Comparison of ENCODE assay signal across 16 cellular contexts in genomic region chr21:45871616-45872236, GRCh38.
DNase-seq lines count a peak whose midpoint lies in the region; ATAC-seq and TF ChIP-seq lines count a peak whose summit lies in the region.
"Had no signal": no experiment of that assay in that cellular context is flagged by ENCODE, and none has a peak within 500 bp of the region (broad histone marks: within the 10 kb centered on the region; RNA-seq: fewer than 3 reads in every experiment).

No MANE protein-coding gene starts in this region.

- no peak overlapping the region for H3K4me3 Mint-ChIP-seq in natural killer cell treated with Interleukin-12 subunit alpha and Interleukin-12 subunit beta and Interleukin-15 and Interleukin-18, amount 100 ng/mL, for 72 hours
- no peak overlapping the region for H3K4me3 Mint-ChIP-seq in natural killer cell
- H3K4me3 Mint-ChIP-seq: CD8-positive, alpha-beta T cell had no signal

- TF ChIP-seq CTCF in natural killer cell (IDR thresholded peaks at IDR 0.05): no peak
- TF ChIP-seq CTCF in lower lobe of right lung (IDR thresholded peaks at IDR 0.05): no peak
- TF ChIP-seq CTCF in smooth muscle cell (IDR thresholded peaks at IDR 0.05; ENCODE audit: borderline replicate concordance, insufficient read depth, poor library complexity, severe bottlenecking): no peak

- H3K4me1 ChIP-seq in lower lobe of right lung (no peaks in the 10 kb centered on the region), smooth muscle cell (ENCODE audit: low read depth) (peaks cover 32% of the 10 kb centered on the region)
- H3K4me1 ChIP-seq: A549, Peyer's patch had no signal

- peaks cover 0 to 2% of the 10 kb centered on the region in 2 donors for H3K4me1 Mint-ChIP-seq in natural killer cell treated with Interleukin-12 subunit alpha and Interleukin-12 subunit beta and Interleukin-15 and Interleukin-18, amount 100 ng/mL, for 72 hours (ENCODE audit: low read depth in 2 of 2)
- no peaks in the 10 kb centered on the region for H3K4me1 Mint-ChIP-seq in natural killer cell

- H3K36me3 Mint-ChIP-seq in natural killer cell treated with Interleukin-12 subunit alpha and Interleukin-12 subunit beta and Interleukin-15 and Interleukin-18, amount 100 ng/mL, for 72 hours: no peaks in the 10 kb centered on the region
- H3K36me3 Mint-ChIP-seq in natural killer cell: no peaks in the 10 kb centered on the region
- H3K36me3 Mint-ChIP-seq: CD8-positive, alpha-beta T cell had no signal

- DNase-seq in natural killer cell treated with Interleukin-12 subunit alpha and Interleukin-12 subunit beta and Interleukin-15 and Interleukin-18, amount 100 ng/mL, for 72 hours (ENCODE audit: low spot score): peak; percentile 32
- DNase-seq in natural killer cell (no peak), lower lobe of right lung (peak; percentile 31), smooth muscle cell (lab: John Stamatoyannopoulos, UW; ENCODE audit: unreplicated experiment) (no peak), NOMO-1 treated with DMSO at 0.1 percent for 48 hours (lab: John Stamatoyannopoulos, UW; ENCODE audit: unreplicated experiment) (no peak)
- DNase-seq: CD8-positive, alpha-beta T cell; GOT3; KBM-7; NCI-H1105; NCI-H2081; NCI-H446 treated with DMSO at 0.1 percent for 48 hours had no signal

- H3K27me3 ChIP-seq in lower lobe of right lung (ENCODE audit: low read depth): peaks cover 19% of the 10 kb centered on the region
- no peaks in the 10 kb centered on the region for H3K27me3 ChIP-seq in smooth muscle cell (ENCODE audit: low read depth)
- H3K27me3 ChIP-seq: Peyer's patch had no signal

- H3K9me3 ChIP-seq in lower lobe of right lung (no peaks in the 10 kb centered on the region), smooth muscle cell (replicated peaks; ENCODE audit: low read depth) (no peaks in the 10 kb centered on the region)
- H3K9me3 ChIP-seq: A549, Peyer's patch had no signal

- H4K20me1 ChIP-seq in smooth muscle cell (ENCODE audit: low read depth): no peaks in the 10 kb centered on the region

- H3K27ac ChIP-seq in lower lobe of right lung (no peak overlapping the region), smooth muscle cell (ENCODE audit: low read depth) (no peak overlapping the region)
- H3K27ac ChIP-seq: A549, Peyer's patch had no signal

- H3K36me3 ChIP-seq in lower lobe of right lung (no peaks in the 10 kb centered on the region), smooth muscle cell (ENCODE audit: low read depth) (no peaks in the 10 kb centered on the region)
- H3K36me3 ChIP-seq: Peyer's patch had no signal

- peak in 1 of 2 donors; percentile 13 for ATAC-seq in natural killer cell treated with Interleukin-12 subunit alpha and Interleukin-12 subunit beta and Interleukin-15 and Interleukin-18, amount 100 ng/mL, for 72 hours
- ATAC-seq in natural killer cell (no peak), lower lobe of right lung (no peak), HG03097 (IDR thresholded peaks at IDR 0.05; ENCODE audit: low FRiP score, unreplicated experiment) (no peak), GM21786 (IDR thresholded peaks at IDR 0.05; ENCODE audit: unreplicated experiment) (no peak)
- ATAC-seq: A549; CD8-positive, alpha-beta T cell; Right ventricle myocardium inferior had no signal

- peaks cover 18% of the 10 kb centered on the region for H3F3A ChIP-seq in smooth muscle cell (ENCODE audit: low read depth)

- H3K27ac Mint-ChIP-seq in natural killer cell treated with Interleukin-12 subunit alpha and Interleukin-12 subunit beta and Interleukin-15 and Interleukin-18, amount 100 ng/mL, for 72 hours: no peak overlapping the region
- no peak overlapping the region for H3K27ac Mint-ChIP-seq in natural killer cell
- H3K27ac Mint-ChIP-seq: CD8-positive, alpha-beta T cell had no signal

- no peak overlapping the region for H3K4me3 ChIP-seq in lower lobe of right lung
- no peak overlapping the region for H3K4me3 ChIP-seq in smooth muscle cell
- H3K4me3 ChIP-seq: A549, Peyer's patch had no signal

- H3K27me3 Mint-ChIP-seq in natural killer cell treated with Interleukin-12 subunit alpha and Interleukin-12 subunit beta and Interleukin-15 and Interleukin-18, amount 100 ng/mL, for 72 hours: peaks cover 4 to 9% of the 10 kb centered on the region in 2 donors
- H3K27me3 Mint-ChIP-seq in natural killer cell (ENCODE audit: low read depth in 2 of 2): no peaks in the 10 kb centered on the region

- 87% methylated on average over 22 of the region's 22 CpGs for WGBS in smooth muscle cell (ENCODE audit: low lambda C conversion rate)

- H3K9ac ChIP-seq in smooth muscle cell (ENCODE audit: low read depth): no peak overlapping the region

- intact Hi-C loops in natural killer cell (cut with micrococcal nuclease): no loop called here
- intact Hi-C loops in lower lobe of right lung (cut with DNase I): no loop called here

- no peaks in the 10 kb centered on the region for H3K79me2 ChIP-seq in smooth muscle cell (ENCODE audit: low read depth)

- peak overlapping the region; percentile 40 for H3K4me2 ChIP-seq in smooth muscle cell
- H3K4me2 ChIP-seq: A549 had no signal

- H3K9me3 Mint-ChIP-seq in natural killer cell treated with Interleukin-12 subunit alpha and Interleukin-12 subunit beta and Interleukin-15 and Interleukin-18, amount 100 ng/mL, for 72 hours: no peaks in the 10 kb centered on the region
- H3K9me3 Mint-ChIP-seq in natural killer cell: no peaks in the 10 kb centered on the region
- H3K9me3 Mint-ChIP-seq: CD8-positive, alpha-beta T cell had no signal

- no peak overlapping the region for H2AFZ ChIP-seq in smooth muscle cell (ENCODE audit: low read depth)

Comparison
In these comparisons a context has a peak if more than half of its experiments do, and no peak if none do; other contexts are left out.
1. DNase-seq: peak in natural killer cell treated with Interleukin-12 subunit alpha and Interleukin-12 subunit beta and Interleukin-15 and Interleukin-18, amount 100 ng/mL, for 72 hours (single experiment) and lower lobe of right lung (single experiment); none in natural killer cell (single experiment), smooth muscle cell (single experiment) and NOMO-1 treated with DMSO at 0.1 percent for 48 hours (single experiment).